In the genomic region with DNA sequence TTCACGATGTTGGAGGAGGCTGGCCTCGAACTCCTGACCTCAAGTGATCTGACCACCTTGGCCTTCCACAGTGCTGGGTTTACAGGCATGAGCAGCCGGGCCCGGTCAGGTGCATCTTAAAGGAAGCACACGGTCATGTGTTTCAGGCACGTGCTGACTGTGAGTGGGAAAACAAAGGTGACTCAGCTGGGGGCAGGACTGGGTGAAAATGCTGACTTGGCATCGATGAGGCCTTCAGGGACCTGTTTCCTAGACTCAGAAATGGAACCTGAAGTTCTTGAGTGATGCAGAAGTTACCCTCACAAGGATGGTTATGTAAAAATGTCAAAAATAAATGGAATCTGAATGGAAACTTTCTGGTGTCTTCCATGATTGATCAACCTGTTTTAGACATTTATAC, we compare ENCODE assay signal across 3 cellular contexts.
TF ChIP-seq lines count a peak whose summit lies in the region.

No MANE protein-coding gene starts in this region.

TF ChIP-seq in A549, 52 proteins besides CTCF, POLR2A, EP300 and RAD21:
- TF ChIP-seq MAFK (IDR thresholded peaks at IDR 0.05; ENCODE audit: partially characterized antibody) = peak; percentile 71

TF ChIP-seq in IMR-90, 13 proteins besides CTCF, POLR2A, EP300 and RAD21:
- TF ChIP-seq MAFK (IDR thresholded peaks at IDR 0.05; ENCODE audit: low read depth, low read length) = peak; percentile 69

TF ChIP-seq in HepG2, 621 proteins besides CTCF, POLR2A, EP300 and RAD21:
- TF ChIP-seq MAFF (IDR thresholded peaks at IDR 0.05; ENCODE audit: low read depth, low read length) (peak; percentile 77), MAFK (conservative IDR thresholded peaks at IDR 0.05 in 1 of 2, IDR thresholded peaks at IDR 0.05 in 1 of 2; ENCODE audit: low read length in 2 of 2) (peak; percentile 73 to 89)
